Comparison of ENCODE assay signal across 8 cellular contexts in genomic region chrX:16786791-16787735, GRCh38. TPM values are rescaled to one million over a fixed set of nuclear protein-coding genes. Genes with fewer than 3 reads are reported as not detected.
DNase-seq lines count a peak whose midpoint lies in the region; ATAC-seq and TF ChIP-seq lines count a peak whose summit lies in the region.

No MANE protein-coding gene starts in this region.

- 2% methylated on average over 72 of the region's 73 CpGs for WGBS in right cardiac atrium

- no peaks in the 10 kb centered on the region for H3K9me3 Mint-ChIP-seq in HFFc6
- H3K9me3 Mint-ChIP-seq in activated naive CD8-positive, alpha-beta T cell treated with anti-CD3 and anti-CD28 coated beads, Interleukin-2, amount 50 U/mL, for 24 hours: no peaks in the 10 kb centered on the region

- DNase-seq in ELR (ENCODE audit: low read depth) (peak; percentile 32), HFFc6 (peak; percentile 0), SK-N-MC (ENCODE audit: low read depth, low spot score) (no peak), right cardiac atrium (peak in 2 of 3 donors; percentile 33 to 78), gastrocnemius medialis (peak in 1 of 2 donors; percentile 11), pons (ENCODE audit: low spot score) (no peak), NCI-H1694 treated with DMSO at 0.1 percent for 48 hours (lab: John Stamatoyannopoulos, UW) (no peak)
- peak; percentile 31 for DNase-seq in activated naive CD8-positive, alpha-beta T cell treated with anti-CD3 and anti-CD28 coated beads, Interleukin-2, amount 50 U/mL, for 24 hours

- in situ Hi-C loops in gastrocnemius medialis (cut with MboI; ENCODE audit: low sequenced_read_pairs in 4 of 4): loop anchor here in 1 of 4 donors (10.0 kb wide), 1 partner anchor 62 kb away; no protein-coding TSS in a partner anchor

- H3K9me3 ChIP-seq in SK-N-MC (ENCODE audit: low read depth, low read length): no peaks in the 10 kb centered on the region
- H3K9me3 ChIP-seq in right cardiac atrium (ENCODE audit: control insufficient read depth, low read length): no peaks in the 10 kb centered on the region
- H3K9me3 ChIP-seq in gastrocnemius medialis: no peaks in the 10 kb centered on the region

- peak overlapping the region; percentile 95 for H3K4me3 Mint-ChIP-seq in HFFc6
- peak overlapping the region; percentile 96 for H3K4me3 Mint-ChIP-seq in activated naive CD8-positive, alpha-beta T cell treated with anti-CD3 and anti-CD28 coated beads, Interleukin-2, amount 50 U/mL, for 24 hours

- H3K4me1 ChIP-seq in right cardiac atrium (ENCODE audit: control insufficient read depth, insufficient read depth, low read length): no peaks in the 10 kb centered on the region
- peaks cover 3 to 7% of the 10 kb centered on the region in 2 donors for H3K4me1 ChIP-seq in gastrocnemius medialis

- TF ChIP-seq CTCF in HFFc6 (IDR thresholded peaks at IDR 0.05) (no peak), gastrocnemius medialis (IDR thresholded peaks at IDR 0.05 in 4 of 5, conservative IDR thresholded peaks at IDR 0.05 in 1 of 5) (no peak)

- peak overlapping the region; percentile 54 for H3K27ac Mint-ChIP-seq in HFFc6
- H3K27ac Mint-ChIP-seq in activated naive CD8-positive, alpha-beta T cell treated with anti-CD3 and anti-CD28 coated beads, Interleukin-2, amount 50 U/mL, for 24 hours: peak overlapping the region; percentile 60

- H3K27me3 ChIP-seq in right cardiac atrium (ENCODE audit: control insufficient read depth, insufficient read depth) (no peaks in the 10 kb centered on the region), gastrocnemius medialis (no peaks in the 10 kb centered on the region)

- peak; percentile 16 for ATAC-seq in activated naive CD8-positive, alpha-beta T cell treated with anti-CD3 and anti-CD28 coated beads, Interleukin-2, amount 50 U/mL, for 24 hours
- peak; percentile 18 to 34 for ATAC-seq in right cardiac atrium
- peak in 1 of 2 donors; percentile 9 for ATAC-seq in gastrocnemius medialis

- H3K4me3 ChIP-seq in SK-N-MC (peak overlapping the region; percentile 87), right cardiac atrium (ENCODE audit: low read length) (peak overlapping the region; percentile 92), gastrocnemius medialis (peak overlapping the region; percentile 68 to 84 (median 74))

- H3K36me3 Mint-ChIP-seq in HFFc6 (ENCODE audit: low read depth): no peaks in the 10 kb centered on the region
- H3K36me3 Mint-ChIP-seq in activated naive CD8-positive, alpha-beta T cell treated with anti-CD3 and anti-CD28 coated beads, Interleukin-2, amount 50 U/mL, for 24 hours (ENCODE audit: low read depth): peaks cover 14% of the 10 kb centered on the region

- no peaks in the 10 kb centered on the region for H3K27me3 Mint-ChIP-seq in HFFc6 (ENCODE audit: insufficient read depth)
- no peaks in the 10 kb centered on the region for H3K27me3 Mint-ChIP-seq in activated naive CD8-positive, alpha-beta T cell treated with anti-CD3 and anti-CD28 coated beads, Interleukin-2, amount 50 U/mL, for 24 hours

- intact Hi-C loops in right cardiac atrium (cut with DNase I) (no loop called here), gastrocnemius medialis (cut with DNase I; ENCODE audit: low total_unique reads) (loop anchor here (1.0 to 5.0 kb wide), 5 partner anchors 50 to 1112 kb away; partner anchors contain the start of genes RBBP7 and SYAP1)

- peak overlapping the region; percentile 82 for H3K9ac ChIP-seq in SK-N-MC (ENCODE audit: insufficient read length)

- TF ChIP-seq POLR2A in gastrocnemius medialis (IDR thresholded peaks at IDR 0.05): peak in 1 of 2 donors; percentile 22

- no peak overlapping the region for H3K27ac ChIP-seq in SK-N-MC
- H3K27ac ChIP-seq in right cardiac atrium (ENCODE audit: low read length): peak overlapping the region; percentile 76
- peak overlapping the region; percentile 91 to 93 (median 92) for H3K27ac ChIP-seq in gastrocnemius medialis

- H3K36me3 ChIP-seq in SK-N-MC (ENCODE audit: insufficient read depth, low read length) (peaks cover 11% of the 10 kb centered on the region; the same call in 1 of the 2 replicates), gastrocnemius medialis (no peaks in the 10 kb centered on the region)

- peaks cover 10% of the 10 kb centered on the region for H3K4me1 Mint-ChIP-seq in HFFc6 (ENCODE audit: low read depth)
- H3K4me1 Mint-ChIP-seq in activated naive CD8-positive, alpha-beta T cell treated with anti-CD3 and anti-CD28 coated beads, Interleukin-2, amount 50 U/mL, for 24 hours: peaks cover 17% of the 10 kb centered on the region

RNA-seq across cellular contexts. Expression of gene TXLNG, which starts 0.8 kb away (rescaled TPM):
- total RNA-seq in HFFc6 (2021; fragmentation: NEBNext Ultra II Directional; extraction: Animal tissue kit (Norgen Biotek cat#: 25700)): 1 to 10 TPM; 6.8 to 7.8 (median 7.1) TPM
- total RNA-seq in right cardiac atrium (1 to 10 TPM; 5.9 to 8.0 (median 7.1) TPM), gastrocnemius medialis (10 to 100 TPM in 2 of 4 donors, 1 to 10 TPM in 2; 6.9 to 16.9 (median 9.6) TPM)
- 4.6 TPM for polyA plus RNA-seq in right cardiac atrium

Comparison
In these comparisons a context has a peak if more than half of its experiments do, and no peak if none do; other contexts are left out.
1. DNase-seq: peak in ELR (single experiment), HFFc6 (single experiment), activated naive CD8-positive, alpha-beta T cell treated with anti-CD3 and anti-CD28 coated beads, Interleukin-2, amount 50 U/mL, for 24 hours (single experiment) and right cardiac atrium (2 of 3); none in SK-N-MC (single experiment), pons (single experiment) and NCI-H1694 treated with DMSO at 0.1 percent for 48 hours (single experiment).
2. Peak in every context shown above with its lines, with median percentiles within 50 percentile points of each other: H3K4me3 ChIP-seq.